In the genomic region with DNA sequence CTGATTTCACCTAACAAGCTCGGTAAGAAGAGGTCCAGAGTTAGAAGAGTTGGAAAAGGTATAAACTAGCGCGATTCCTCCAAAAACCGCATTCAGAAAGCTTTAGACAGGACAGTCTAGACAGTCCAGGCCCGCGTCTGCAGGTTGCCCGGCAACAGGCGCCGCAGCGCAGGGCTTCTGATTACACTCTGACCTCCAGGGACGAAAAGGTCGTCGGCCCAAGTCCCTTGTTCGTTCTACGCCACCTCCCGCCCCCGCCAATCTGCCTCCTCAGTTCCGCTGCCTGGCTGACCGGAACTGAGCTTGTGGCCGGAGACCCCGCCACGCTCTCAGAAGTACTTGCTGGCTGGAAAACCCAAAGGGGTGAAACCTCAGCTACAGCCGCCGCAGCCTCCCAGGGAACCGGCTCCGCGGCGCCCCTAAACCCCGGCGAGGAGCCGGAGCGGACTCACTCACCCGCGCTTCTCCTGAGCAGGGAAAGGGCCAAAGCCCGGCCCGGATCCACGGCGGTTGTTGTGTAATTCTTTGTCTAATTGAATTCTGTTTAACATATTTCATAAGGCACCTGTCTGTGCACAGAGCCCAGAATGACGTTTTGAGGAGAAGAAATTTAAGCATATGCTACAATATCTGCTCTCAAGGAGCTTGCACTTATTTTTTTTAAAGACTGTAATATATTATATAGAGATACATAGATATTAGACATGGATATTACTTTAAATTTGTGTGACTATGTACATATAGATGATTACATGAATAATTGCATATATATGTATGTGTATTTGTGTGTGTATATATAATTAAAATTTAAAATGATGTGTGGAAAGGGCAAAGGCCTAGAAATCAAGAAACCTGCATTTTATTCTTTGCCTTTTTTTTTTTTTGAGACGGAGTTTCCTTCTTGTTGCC, we compare ENCODE assay signal across 8 cellular contexts. TPM values are rescaled to one million over a fixed set of nuclear protein-coding genes. Genes with fewer than 3 reads are reported as not detected.
DNase-seq lines count a peak whose midpoint lies in the region; FAIRE-seq and TF ChIP-seq lines count a peak whose summit lies in the region.

A gene (minus strand): TSS at position 407 of the 909 bp plus-strand sequence. CDS start 3,826 bp downstream, outside the sequence.

- no peak for TF ChIP-seq CTCF in glutamatergic neuron (IDR thresholded peaks at IDR 0.05; ENCODE audit: partially characterized antibody, unreplicated experiment)
- TF ChIP-seq CTCF in thyroid gland (IDR thresholded peaks at IDR 0.05): no peak

- H3K36me3 ChIP-seq in H7 (replicated peaks; ENCODE audit: control insufficient read depth, insufficient read depth, low read length) (no peaks in the 10 kb centered on the region), SJSA1 (no peaks in the 10 kb centered on the region), thyroid gland (no peaks in the 10 kb centered on the region)

- H3K27ac ChIP-seq in SJSA1 (no peak within 1 kb of the TSS; the same call in 1 of the 2 replicates), thyroid gland (peak within 1 kb of the TSS in 2 of 3 donors; percentile 44 to 62)

- no peak within 1 kb of the TSS for H3K27ac Mint-ChIP-seq in activated naive CD4-positive, alpha-beta T cell treated with anti-CD3 and anti-CD28 coated beads, Interleukin-2, amount 10 ng/mL, durations not matched to agents 7 days and 5 days
- H3K27ac Mint-ChIP-seq in glutamatergic neuron (ENCODE audit: unreplicated experiment): peak within 1 kb of the TSS; percentile 83

- peak; percentile 52 for FAIRE-seq in G401.6 (lab: Jason Lieb, UNC)

- H3K27me3 ChIP-seq in H7 (ENCODE audit: control insufficient read depth, insufficient read depth, low read length) (no peaks in the 10 kb centered on the region), SJSA1 (replicated peaks) (no peaks in the 10 kb centered on the region), thyroid gland (no peaks in the 10 kb centered on the region)

- peak within 1 kb of the TSS; percentile 75 for H3K4me3 Mint-ChIP-seq in activated naive CD4-positive, alpha-beta T cell treated with anti-CD3 and anti-CD28 coated beads, Interleukin-2, amount 10 ng/mL, durations not matched to agents 7 days and 5 days
- H3K4me3 Mint-ChIP-seq in glutamatergic neuron (ENCODE audit: unreplicated experiment): peak within 1 kb of the TSS; percentile 93

- DNase-seq in H7 (peak; percentile 81), LoVo (ENCODE audit: low spot score) (peak; percentile 89), SJSA1 (ENCODE audit: low read depth in 1 of 2, low spot score in 2 of 2) (peak; percentile 72 to 75), glutamatergic neuron (peak; percentile 94), occipital lobe (lab: John Stamatoyannopoulos, UW) (peak; percentile 73), thyroid gland (peak; percentile 81 to 86)
- peak; percentile 70 for DNase-seq in activated naive CD4-positive, alpha-beta T cell treated with anti-CD3 and anti-CD28 coated beads, Interleukin-2, amount 10 ng/mL, durations not matched to agents 7 days and 5 days

- peak in 1 of 2 donors; percentile 43 for TF ChIP-seq POLR2A in thyroid gland (IDR thresholded peaks at IDR 0.05)

- H3K9me3 ChIP-seq in SJSA1 (replicated peaks) (no peaks in the 10 kb centered on the region), thyroid gland (no peaks in the 10 kb centered on the region)

- H3K4me3 ChIP-seq in H7 (ENCODE audit: insufficient read depth, low read depth, low read length): peak within 1 kb of the TSS; percentile 54
- peak within 1 kb of the TSS; percentile 60 for H3K4me3 ChIP-seq in SJSA1
- H3K4me3 ChIP-seq in thyroid gland (replicated peaks in 1 of 3): peak within 1 kb of the TSS; percentile 32 to 65 (median 57)

- no peaks in the 10 kb centered on the region for H3K36me3 Mint-ChIP-seq in activated naive CD4-positive, alpha-beta T cell treated with anti-CD3 and anti-CD28 coated beads, Interleukin-2, amount 10 ng/mL, durations not matched to agents 7 days and 5 days
- no peaks in the 10 kb centered on the region for H3K36me3 Mint-ChIP-seq in glutamatergic neuron (ENCODE audit: unreplicated experiment)

- H3K27me3 Mint-ChIP-seq in activated naive CD4-positive, alpha-beta T cell treated with anti-CD3 and anti-CD28 coated beads, Interleukin-2, amount 10 ng/mL, durations not matched to agents 7 days and 5 days: peaks cover 50% of the 10 kb centered on the region
- H3K27me3 Mint-ChIP-seq in glutamatergic neuron (ENCODE audit: unreplicated experiment): peaks cover 2% of the 10 kb centered on the region

- WGBS in thyroid gland, 2 donors: 4% methylated on average over 28 to 34 of the region's 40 CpGs

- H3K4me1 Mint-ChIP-seq in activated naive CD4-positive, alpha-beta T cell treated with anti-CD3 and anti-CD28 coated beads, Interleukin-2, amount 10 ng/mL, durations not matched to agents 7 days and 5 days: peaks cover 19% of the 10 kb centered on the region
- peaks cover 3% of the 10 kb centered on the region for H3K4me1 Mint-ChIP-seq in glutamatergic neuron (ENCODE audit: low read depth, unreplicated experiment)

- H3K4me1 ChIP-seq in SJSA1 (replicated peaks): peaks cover 6% of the 10 kb centered on the region; the same call in 1 of the 2 replicates
- H3K4me1 ChIP-seq in thyroid gland: peaks cover 0 to 5% of the 10 kb centered on the region in 2 donors

- intact Hi-C loops in thyroid gland (cut with DNase I): no loop called here

- no peaks in the 10 kb centered on the region for H3K9me3 Mint-ChIP-seq in activated naive CD4-positive, alpha-beta T cell treated with anti-CD3 and anti-CD28 coated beads, Interleukin-2, amount 10 ng/mL, durations not matched to agents 7 days and 5 days
- peaks cover 2% of the 10 kb centered on the region for H3K9me3 Mint-ChIP-seq in glutamatergic neuron (ENCODE audit: unreplicated experiment)

- CTCF ChIA-PET in activated naive CD4-positive, alpha-beta T cell treated with anti-CD3 and anti-CD28 coated beads, Interleukin-2, amount 10 ng/mL, durations not matched to agents 7 days and 5 days (lab: Charles Lee): interaction anchor here (0.6 to 1.2 kb wide), 2 partner anchors 155 to 158 kb away, joined by 3 read pairs; no protein-coding TSS in a partner anchor

RNA-seq across cellular contexts. Expression of the gene that starts here (rescaled TPM):
- total RNA-seq in H7 (2014; rRNA removed; shearing (Covaris generic)): 3.2 and 5.2 TPM in 2 replicates
- 1.9 and 2.8 TPM in 2 replicates for total RNA-seq in SJSA1 (2014; rRNA removed; shearing (Covaris generic))
- total RNA-seq in glutamatergic neuron (ENCODE audit: unreplicated experiment) (6.8 TPM), occipital lobe (10.0 TPM), thyroid gland (10 to 100 TPM; 19.2 to 38.9 (median 25.6) TPM)
